Comparison of ENCODE assay signal across 17 cellular contexts in the genomic region with DNA sequence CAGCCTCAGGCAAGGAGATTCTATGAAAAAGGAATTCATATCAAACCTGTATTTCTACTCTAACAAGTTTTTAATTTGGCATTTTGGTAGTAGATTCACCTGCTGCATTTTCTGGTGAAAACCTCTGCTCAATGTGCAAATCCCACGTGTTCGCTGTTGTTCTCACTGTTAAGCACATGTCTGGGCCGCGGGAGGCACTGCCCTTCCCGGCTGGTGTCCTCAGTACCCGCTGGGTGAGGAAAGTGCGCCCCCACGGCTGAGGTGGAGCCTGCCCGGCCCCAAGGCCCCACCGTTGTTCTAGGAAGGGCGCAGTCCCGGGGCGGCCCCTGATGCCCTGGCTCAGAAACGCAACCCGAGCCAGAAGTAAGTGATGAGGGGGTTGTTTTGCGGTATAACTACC.
"Had no signal": no experiment of that assay in that cellular context is flagged by ENCODE, and none has a peak within 500 bp of the region (broad histone marks: within the 10 kb centered on the region; RNA-seq: fewer than 3 reads in every experiment).

No MANE protein-coding gene starts in this region.

- FAIRE-seq: colon, endothelial cell of umbilical vein, frontal cortex had no signal

- DNase-seq: activated CD4-positive, alpha-beta T cell treated with anti-CD3 and anti-CD28 coated beads, Interleukin-2, amount 10 ng/mL, durations not matched to agents 24 days and 14 days; activated CD8-positive, alpha-beta memory T cell treated with anti-CD3 and anti-CD28 coated beads for 24 hours; activated naive CD4-positive, alpha-beta T cell treated with Interleukin-2 at 50 U/mL for 16 hours; heart left ventricle; kidney glomerular epithelial cell; naive B cell; stimulated activated CD4-positive, alpha-beta T cell treated with anti-CD3 and anti-CD28 coated beads, Interleukin-1b, Interleukin-23, amount 100 ng/mL, for 48 hours; T-cell; T1000 had no signal

- H3K36me3 ChIP-seq: cardiac muscle cell, heart left ventricle, neutrophil, right atrium auricular region, tibial nerve had no signal

- H3K4me1 ChIP-seq: right atrium auricular region, tibial nerve had no signal

- H3K27me3 ChIP-seq: cardiac muscle cell, heart left ventricle, neutrophil, right atrium auricular region, tibial nerve had no signal

- H3K27me3 Mint-ChIP-seq: activated CD4-positive, alpha-beta T cell treated with anti-CD3 and anti-CD28 coated beads, Interleukin-2, amount 10 ng/mL, durations not matched to agents 24 days and 14 days; naive B cell; stimulated activated memory B cell treated with anti-CD40 and anti-IgM and Interleukin-4, amounts not matched to agents 10 μg/mL and 1 μg/mL and 100 μg/mL, for 72 hours; T-cell had no signal

- H3K4me3 Mint-ChIP-seq: activated CD4-positive, alpha-beta T cell treated with anti-CD3 and anti-CD28 coated beads, Interleukin-2, amount 10 ng/mL, durations not matched to agents 24 days and 14 days; naive B cell; stimulated activated memory B cell treated with anti-CD40 and anti-IgM and Interleukin-4, amounts not matched to agents 10 μg/mL and 1 μg/mL and 100 μg/mL, for 72 hours; T-cell had no signal

- H3K27ac ChIP-seq: cardiac muscle cell, heart left ventricle, neutrophil, right atrium auricular region, tibial nerve had no signal

- H3K4me3 ChIP-seq: cardiac muscle cell, heart left ventricle, right atrium auricular region, tibial nerve had no signal

- H3K36me3 Mint-ChIP-seq: naive B cell; stimulated activated memory B cell treated with anti-CD40 and anti-IgM and Interleukin-4, amounts not matched to agents 10 μg/mL and 1 μg/mL and 100 μg/mL, for 72 hours; T-cell had no signal

- H3K27ac Mint-ChIP-seq: activated CD4-positive, alpha-beta T cell treated with anti-CD3 and anti-CD28 coated beads, Interleukin-2, amount 10 ng/mL, durations not matched to agents 24 days and 14 days; naive B cell; stimulated activated memory B cell treated with anti-CD40 and anti-IgM and Interleukin-4, amounts not matched to agents 10 μg/mL and 1 μg/mL and 100 μg/mL, for 72 hours; T-cell had no signal

- H3K4me1 Mint-ChIP-seq: activated CD4-positive, alpha-beta T cell treated with anti-CD3 and anti-CD28 coated beads, Interleukin-2, amount 10 ng/mL, durations not matched to agents 24 days and 14 days; naive B cell; stimulated activated memory B cell treated with anti-CD40 and anti-IgM and Interleukin-4, amounts not matched to agents 10 μg/mL and 1 μg/mL and 100 μg/mL, for 72 hours; T-cell had no signal

- H3K9me3 ChIP-seq: neutrophil, right atrium auricular region, tibial nerve had no signal

- H3K9me3 Mint-ChIP-seq: activated CD4-positive, alpha-beta T cell treated with anti-CD3 and anti-CD28 coated beads, Interleukin-2, amount 10 ng/mL, durations not matched to agents 24 days and 14 days had no signal
